Comparison of ENCODE assay signal across 6 cellular contexts in the genomic region with DNA sequence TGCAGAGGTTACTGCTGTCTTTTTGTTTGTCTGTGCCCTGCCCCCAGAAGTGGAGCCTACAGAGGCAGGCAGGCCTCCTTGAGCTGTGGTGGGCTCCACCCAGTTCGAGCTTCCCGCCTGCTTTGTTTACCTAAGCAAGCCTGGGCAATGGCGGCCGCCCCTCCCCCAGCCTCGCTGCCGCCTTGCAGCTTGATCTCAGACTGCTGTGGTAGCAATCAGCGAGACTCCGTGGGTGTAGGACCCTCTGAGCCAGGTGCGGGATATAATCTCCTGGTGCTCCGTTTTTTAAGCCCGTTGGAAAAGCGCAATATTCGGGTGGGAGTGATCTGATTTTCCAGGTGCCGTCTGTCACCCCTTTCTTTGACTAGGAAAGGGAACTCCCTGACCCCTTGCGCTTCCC. TPM values are rescaled to one million over a fixed set of nuclear protein-coding genes. Genes with fewer than 3 reads are reported as not detected.
"Had no signal": no experiment of that assay in that cellular context is flagged by ENCODE, and none has a peak within 500 bp of the region (broad histone marks: within the 10 kb centered on the region; RNA-seq: fewer than 3 reads in every experiment).

No MANE protein-coding gene starts in this region.

RNA-seq across cellular contexts. Expression of a gene that starts 43.5 kb away (rescaled TPM):
- total RNA-seq: activated CD4-positive, alpha-beta T cell treated with anti-CD3 and anti-CD28 coated beads for 36 hours; activated CD4-positive, alpha-beta T cell treated with anti-CD3 and anti-CD28 coated beads, Interleukin-2, amount 10 ng/mL, durations not matched to agents 7 days and 5 days; activated CD8-positive, alpha-beta memory T cell treated with anti-CD3 and anti-CD28 coated beads for 36 hours; activated CD8-positive, alpha-beta T cell treated with anti-CD3 and anti-CD28 coated beads for 36 hours; activated CD8-positive, alpha-beta T cell treated with anti-CD3 and anti-CD28 coated beads, Interleukin-2, amount 10 ng/mL, durations not matched to agents 7 days and 5 days; WTC11 had no signal
